ENCODE assay signal across 13 cellular contexts in the genomic region with DNA sequence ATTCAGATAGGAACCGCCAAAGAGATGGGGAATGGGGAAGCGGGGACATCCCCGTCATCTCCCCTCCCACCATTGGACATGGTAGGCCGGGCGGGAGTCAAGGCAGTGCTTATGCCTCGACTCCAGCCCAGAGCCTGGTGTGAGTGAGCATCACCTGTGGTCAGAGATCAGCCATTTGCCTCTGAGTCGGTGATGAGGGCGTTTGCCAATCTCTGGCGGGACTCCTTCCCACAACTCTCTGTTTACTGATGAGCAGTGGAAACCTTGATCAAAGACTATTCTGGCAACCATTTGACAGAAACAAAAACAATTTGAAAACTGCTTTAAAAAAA.
DNase-seq lines count a peak whose midpoint lies in the region; ATAC-seq, FAIRE-seq and TF ChIP-seq lines count a peak whose summit lies in the region.
"Had no signal": no experiment of that assay in that cellular context is flagged by ENCODE, and none has a peak within 500 bp of the region (broad histone marks: within the 10 kb centered on the region; RNA-seq: fewer than 3 reads in every experiment).

No MANE protein-coding gene starts in this region.

- H3K27ac Mint-ChIP-seq in activated naive CD8-positive, alpha-beta T cell, result no peak overlapping the region
- no peak overlapping the region for H3K27ac Mint-ChIP-seq in activated naive CD8-positive, alpha-beta T cell treated with anti-CD3 and anti-CD28 coated beads for 36 hours

- peaks cover 8% of the 10 kb centered on the region for H3K4me1 Mint-ChIP-seq in activated naive CD8-positive, alpha-beta T cell (ENCODE audit: low read depth)
- H3K4me1 Mint-ChIP-seq in activated naive CD8-positive, alpha-beta T cell treated with anti-CD3 and anti-CD28 coated beads for 36 hours, result peaks cover 10% of the 10 kb centered on the region

- H3K4me1 ChIP-seq in stomach, result peaks cover 25 to 50% (median 40%) of the 10 kb centered on the region in 4 donors

- no peak for ATAC-seq in left colon

- no peak for FAIRE-seq in RCC 7860 (lab: Jason Lieb, UNC)

- H3K27me3 Mint-ChIP-seq in activated naive CD8-positive, alpha-beta T cell, result peaks cover 10% of the 10 kb centered on the region
- peaks cover 26% of the 10 kb centered on the region for H3K27me3 Mint-ChIP-seq in activated naive CD8-positive, alpha-beta T cell treated with anti-CD3 and anti-CD28 coated beads for 36 hours

- DNase-seq in activated naive CD8-positive, alpha-beta T cell treated with anti-CD3 and anti-CD28 coated beads for 36 hours, result no peak
- peak; percentile 65 for DNase-seq in RCC 7860 (ENCODE audit: low spot score)
- DNase-seq in iris pigment epithelial cell (ENCODE audit: low read depth), result peak; percentile 39
- no peak for DNase-seq in stomach
- no peak for DNase-seq in NCI-H1930 (lab: John Stamatoyannopoulos, UW)
- DNase-seq in left colon, result no peak
- no peak for DNase-seq in NCI-H2171 (lab: John Stamatoyannopoulos, UW)
- DNase-seq: amygdala, glutamatergic neuron, left cardiac atrium, NCI-H1436 treated with DMSO at 0.1 percent for 48 hours, occipital lobe had no signal

- no peaks in the 10 kb centered on the region for H3K9me3 ChIP-seq in stomach

- intact Hi-C loops in stomach (cut with DNase I; ENCODE audit: low total_unique reads) (no loop called here), left colon (cut with DNase I, micrococcal nuclease) (no loop called here)

- WGBS in stomach, 5 donors, result 68 to 87% (median 85%) methylated on average over 9 of the region's 9 CpGs

- no peaks in the 10 kb centered on the region for H3K36me3 ChIP-seq in stomach

- TF ChIP-seq CTCF in stomach (IDR thresholded peaks at IDR 0.05), result no peak

- peak overlapping the region; percentile 35 for H3K4me3 Mint-ChIP-seq in activated naive CD8-positive, alpha-beta T cell
- H3K4me3 Mint-ChIP-seq in activated naive CD8-positive, alpha-beta T cell treated with anti-CD3 and anti-CD28 coated beads for 36 hours, result no peak overlapping the region

- peaks cover 2% of the 10 kb centered on the region for H3K36me3 Mint-ChIP-seq in activated naive CD8-positive, alpha-beta T cell
- H3K36me3 Mint-ChIP-seq in activated naive CD8-positive, alpha-beta T cell treated with anti-CD3 and anti-CD28 coated beads for 36 hours, result no peaks in the 10 kb centered on the region

- TF ChIP-seq EP300 in stomach (IDR thresholded peaks at IDR 0.05), result no peak

- H3K9me3 Mint-ChIP-seq in activated naive CD8-positive, alpha-beta T cell (ENCODE audit: low read depth), result peaks cover 7% of the 10 kb centered on the region
- H3K9me3 Mint-ChIP-seq in activated naive CD8-positive, alpha-beta T cell treated with anti-CD3 and anti-CD28 coated beads for 36 hours, result peaks cover 17% of the 10 kb centered on the region

- peaks cover 0 to 17% (median 0%) of the 10 kb centered on the region in 3 donors for H3K27me3 ChIP-seq in stomach

- H3K27ac ChIP-seq in stomach, result peak overlapping the region in 4 of 5 donors; percentile 2 to 90 (median 56)

- H3K4me3 ChIP-seq in stomach, result peak overlapping the region in 1 of 4 donors; percentile 51

- TF ChIP-seq POLR2A in stomach (IDR thresholded peaks at IDR 0.05), result no peak

Comparison
In these comparisons a context has a peak if more than half of its experiments do, and no peak if none do; other contexts are left out.
1. DNase-seq: peak in RCC 7860 (single experiment) and iris pigment epithelial cell (single experiment); none in activated naive CD8-positive, alpha-beta T cell treated with anti-CD3 and anti-CD28 coated beads for 36 hours (single experiment), stomach (single experiment), NCI-H1930 (0 of 2), left colon (0 of 2) and NCI-H2171 (single experiment).